8 cellular contexts compared by ENCODE assay signal in the genomic region with DNA sequence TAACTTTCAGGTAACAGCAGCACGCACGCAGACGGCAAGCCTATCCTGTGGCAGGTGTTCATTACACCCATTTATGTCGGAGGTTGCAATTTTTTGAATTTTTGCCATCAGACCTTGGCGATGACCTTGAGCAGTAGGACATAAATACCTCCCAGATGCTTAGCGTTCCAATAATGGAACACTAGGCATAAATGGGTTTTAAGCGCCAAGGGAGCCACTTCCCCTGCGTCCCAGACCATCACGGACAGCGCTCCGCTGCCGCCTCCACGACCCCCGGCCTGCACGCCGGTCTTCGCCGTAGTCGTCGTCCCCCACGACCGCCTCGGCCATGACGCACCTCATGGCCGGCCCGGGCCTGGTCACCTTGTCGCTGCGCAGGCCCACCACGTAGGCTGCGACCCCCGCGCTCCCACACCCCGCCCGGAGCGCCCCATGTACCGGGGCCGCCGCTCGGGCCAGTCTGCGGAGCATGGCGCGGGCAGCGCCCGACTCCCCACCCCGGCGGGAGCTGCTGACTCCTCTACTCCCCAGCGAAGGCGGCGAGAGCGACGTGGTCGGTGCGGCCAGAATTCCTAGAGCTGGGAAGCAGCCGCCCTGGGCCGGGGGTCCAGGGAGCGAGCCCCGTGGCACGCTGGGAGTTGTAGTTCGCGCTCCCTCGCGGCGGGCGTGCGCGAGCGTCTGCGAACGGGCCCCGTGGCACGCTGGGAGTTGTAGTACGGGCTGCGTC. TPM values are rescaled to one million over a fixed set of nuclear protein-coding genes. Genes with fewer than 3 reads are reported as not detected.
A peak's percentile ranks its signal among the peaks of the same experiment; 100 is the strongest.
DNase-seq lines count a peak whose midpoint lies in the region; ATAC-seq and TF ChIP-seq lines count a peak whose summit lies in the region.

No MANE protein-coding gene starts in this region.

- ATAC-seq in GM21529 (IDR thresholded peaks at IDR 0.05; ENCODE audit: unreplicated experiment), result peak; percentile 53
- no peak for ATAC-seq in thoracic aorta (ENCODE audit: insufficient number of reproducible peaks, low FRiP score, low read depth)

- peak overlapping the region; percentile 30 for H2AFZ ChIP-seq in SU-DHL-6 (ENCODE audit: low read depth, low read length, severe bottlenecking)

- H3K9ac ChIP-seq in SU-DHL-6 (ENCODE audit: low read length), result peak overlapping the region; percentile 61

- peak overlapping the region; percentile 92 for H3K27ac ChIP-seq in C4-2B
- H3K27ac ChIP-seq in SU-DHL-6 (ENCODE audit: low read depth, low read length), result no peak overlapping the region
- H3K27ac ChIP-seq in cardiac muscle cell, result peak overlapping the region; percentile 98
- peak overlapping the region; percentile 18 to 35 for H3K27ac ChIP-seq in ovary
- H3K27ac ChIP-seq in thoracic aorta, result peak overlapping the region; percentile 29 to 66

- TF ChIP-seq POLR2A in NB4 (IDR thresholded peaks at IDR 0.05; ENCODE audit: extremely low read depth, insufficient read length) (no peak), ovary (IDR thresholded peaks at IDR 0.05) (no peak)

- DNase-seq in NB4 (ENCODE audit: low read depth) (peak; percentile 82), cardiac muscle cell (ENCODE audit: low read depth in 1 of 2, low spot score in 1 of 2) (peak; percentile 90 to 95), ovary (peak; percentile 77 to 91 (median 85)), thoracic aorta (ENCODE audit: low spot score) (peak; percentile 47)
- DNase-seq in activated naive CD8-positive, alpha-beta T cell treated with anti-CD3 and anti-CD28 coated beads, Interleukin-2, amount 50 U/mL, for 16 hours (ENCODE audit: low read depth, low spot score), result peak; percentile 67

- TF ChIP-seq EP300 in ovary (IDR thresholded peaks at IDR 0.05), result no peak

- 1% methylated on average over 52 to 73 of the region's 73 CpGs for WGBS in ovary, 3 donors

- no peaks in the 10 kb centered on the region for H3K9me3 ChIP-seq in SU-DHL-6 (ENCODE audit: insufficient read depth, low read length)
- no peaks in the 10 kb centered on the region for H3K9me3 ChIP-seq in cardiac muscle cell (ENCODE audit: low read depth)
- H3K9me3 ChIP-seq in ovary, result no peaks in the 10 kb centered on the region
- no peaks in the 10 kb centered on the region for H3K9me3 ChIP-seq in thoracic aorta

- H3K79me2 ChIP-seq in SU-DHL-6 (ENCODE audit: insufficient read depth, low read length), result no peaks in the 10 kb centered on the region

- no peaks in the 10 kb centered on the region for H3K36me3 ChIP-seq in SU-DHL-6 (ENCODE audit: low read length)
- no peaks in the 10 kb centered on the region for H3K36me3 ChIP-seq in cardiac muscle cell
- no peaks in the 10 kb centered on the region for H3K36me3 ChIP-seq in ovary
- no peaks in the 10 kb centered on the region for H3K36me3 ChIP-seq in thoracic aorta

- peak overlapping the region; percentile 30 for H3K4me2 ChIP-seq in SU-DHL-6 (ENCODE audit: low read depth, low read length, poor library complexity, severe bottlenecking)

- H3F3A ChIP-seq in SU-DHL-6 (ENCODE audit: insufficient read depth), result peaks cover 30% of the 10 kb centered on the region

- intact Hi-C loops in ovary (cut with DNase I), result loop anchor here (5.0 to 10.0 kb wide), 3 partner anchors 111 to 168 kb away; partner anchors contain the start of gene SOCS3 (in 1 of the 4)

- TF ChIP-seq CTCF in C4-2B (conservative IDR thresholded peaks at IDR 0.05) (no peak), NB4 (IDR thresholded peaks at IDR 0.05; ENCODE audit: low read depth, low read length) (no peak), SU-DHL-6 (IDR thresholded peaks at IDR 0.05; ENCODE audit: insufficient read depth, low read length, poor library complexity, severe bottlenecking) (no peak), cardiac muscle cell (IDR thresholded peaks at IDR 0.05; ENCODE audit: low read depth, low read length) (no peak), ovary (IDR thresholded peaks at IDR 0.05) (no peak), thoracic aorta (IDR thresholded peaks at IDR 0.05) (no peak)

- H4K20me1 ChIP-seq in SU-DHL-6 (ENCODE audit: low read depth, low read length), result no peaks in the 10 kb centered on the region

- H3K27me3 ChIP-seq in SU-DHL-6 (ENCODE audit: low read length), result no peaks in the 10 kb centered on the region
- H3K27me3 ChIP-seq in cardiac muscle cell, result no peaks in the 10 kb centered on the region
- no peaks in the 10 kb centered on the region for H3K27me3 ChIP-seq in ovary
- no peaks in the 10 kb centered on the region for H3K27me3 ChIP-seq in thoracic aorta (replicated peaks; ENCODE audit: insufficient read depth)

- H3K9me2 ChIP-seq in SU-DHL-6 (replicated peaks; ENCODE audit: insufficient read depth, low read length), result no peaks in the 10 kb centered on the region

- H3K4me1 ChIP-seq in cardiac muscle cell (ENCODE audit: low read depth), result peaks cover 53% of the 10 kb centered on the region
- peaks cover 18% of the 10 kb centered on the region for H3K4me1 ChIP-seq in ovary (ENCODE audit: insufficient read depth)
- H3K4me1 ChIP-seq in thoracic aorta (ENCODE audit: control insufficient read depth in 1 of 2, low read depth in 2 of 2), result peaks cover 0 to 12% of the 10 kb centered on the region in 2 donors

- H3K4me3 ChIP-seq in NB4 (ENCODE audit: low read depth, low read length) (peak overlapping the region; percentile 64), SU-DHL-6 (ENCODE audit: insufficient read depth, low read length, poor library complexity, severe bottlenecking) (peak overlapping the region; percentile 54), cardiac muscle cell (peak overlapping the region; percentile 53), ovary (peak overlapping the region; percentile 100), thoracic aorta (peak overlapping the region; percentile 98)

RNA-seq across cellular contexts. Expression of gene TMEM235, which starts 22.7 kb away (rescaled TPM):
- total RNA-seq in cardiac muscle cell (2.0 and 5.2 TPM in 2 replicates), ovary (not detected), thoracic aorta (not detected)
- polyA plus RNA-seq in cardiac muscle cell (1.7 and 2.3 TPM in 2 replicates), ovary (under 1 TPM in 1 of 2 donors, not detected in 1; 0.07 TPM)

RNA-seq across cellular contexts. Expression of gene BIRC5, which starts 40.1 kb away (rescaled TPM):
- total RNA-seq in cardiac muscle cell, result 15.0 and 65.2 TPM in 2 replicates
- 17.7 and 112 TPM in 2 replicates for polyA plus RNA-seq in cardiac muscle cell
- 1 to 10 TPM in 2 of 7 donors, under 1 TPM in 3, not detected in 2; 0.11 to 1.4 (median 0.24) TPM for total RNA-seq in ovary
- 1 to 10 TPM in 1 of 2 donors, under 1 TPM in 1; 0.73 to 1.4 TPM for polyA plus RNA-seq in ovary
- total RNA-seq in thoracic aorta, result 1 to 10 TPM in 1 of 2 donors, under 1 TPM in 1; 0.14 to 4.2 TPM
